ENCODE assay signal across 11 cellular contexts in the genomic region with DNA sequence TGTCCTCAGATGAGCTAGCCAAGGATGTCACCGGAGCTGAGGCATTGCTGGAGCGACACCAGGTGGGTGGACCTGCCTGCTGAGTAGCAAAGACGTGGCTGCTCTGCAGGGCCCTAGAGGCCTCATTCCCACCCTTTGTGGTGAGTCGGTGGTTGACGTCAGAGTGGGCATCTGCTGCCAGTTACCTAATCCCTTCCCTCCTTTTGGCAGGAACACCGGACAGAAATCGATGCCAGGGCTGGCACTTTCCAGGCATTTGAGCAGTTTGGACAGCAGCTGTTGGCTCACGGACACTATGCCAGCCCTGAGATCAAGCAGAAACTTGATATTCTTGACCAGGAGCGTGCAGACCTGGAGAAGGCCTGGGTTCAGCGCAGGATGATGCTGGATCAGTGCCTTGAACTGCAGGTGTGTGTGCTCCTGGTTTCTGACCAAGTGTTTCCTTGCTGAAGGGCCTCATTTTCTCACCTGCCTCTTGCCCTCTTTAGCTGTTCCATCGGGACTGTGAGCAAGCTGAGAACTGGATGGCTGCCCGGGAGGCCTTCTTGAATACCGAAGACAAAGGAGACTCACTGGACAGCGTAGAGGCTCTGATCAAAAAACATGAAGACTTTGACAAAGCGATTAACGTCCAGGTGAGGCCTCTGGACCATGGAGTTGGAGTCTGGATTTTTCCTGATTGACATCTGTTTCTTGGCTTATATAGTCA. TPM values are rescaled to one million over a fixed set of nuclear protein-coding genes. Genes with fewer than 3 reads are reported as not detected.
DNase-seq lines count a peak whose midpoint lies in the region; ATAC-seq and TF ChIP-seq lines count a peak whose summit lies in the region.
"Had no signal": no experiment of that assay in that cellular context is flagged by ENCODE, and none has a peak within 500 bp of the region (broad histone marks: within the 10 kb centered on the region; RNA-seq: fewer than 3 reads in every experiment).

No MANE protein-coding gene starts in this region.

- H3K18ac ChIP-seq in neuronal stem cell (ENCODE audit: low read length) = peak overlapping the region; percentile 72

- H2BK15ac ChIP-seq in neuronal stem cell (ENCODE audit: low read length) = no peak overlapping the region

- 34 to 51% methylated on average over 7 to 9 of the region's 16 CpGs for WGBS in esophagus squamous epithelium, 2 donors
- WGBS in neuronal stem cell (ENCODE audit: extremely low coverage in 2 of 2, insufficient read length in 2 of 2, insufficient replicate concordance in 1 of 2), 2 donors = no CpG with 5 or more reads among the region's 16 CpGs

- no peak overlapping the region for H2BK5ac ChIP-seq in neuronal stem cell (ENCODE audit: low read length)

- H2AK5ac ChIP-seq in neuronal stem cell (ENCODE audit: low read depth, low read length) = no peak overlapping the region

- H3K4me3 Mint-ChIP-seq in CD4-positive, alpha-beta T cell = no peak overlapping the region

- no peak overlapping the region for H4K91ac ChIP-seq in neuronal stem cell (ENCODE audit: low read depth, low read length, poor library complexity)

- TF ChIP-seq CTCF in esophagus squamous epithelium (IDR thresholded peaks at IDR 0.05) (no peak), vagina (IDR thresholded peaks at IDR 0.05) (no peak)
- no peak for TF ChIP-seq CTCF in CD4-positive, alpha-beta T cell (IDR thresholded peaks at IDR 0.05)

- H3K79me1 ChIP-seq in neuronal stem cell (ENCODE audit: low read depth, low read length) = no peaks in the 10 kb centered on the region

- H3K23ac ChIP-seq in neuronal stem cell (ENCODE audit: low read depth, low read length, poor library complexity) = no peak overlapping the region

- no peak overlapping the region for H3K4me2 ChIP-seq in neuronal stem cell (ENCODE audit: insufficient read depth, low read length, poor library complexity, severe bottlenecking)
- H3K4me2 ChIP-seq: BLaER1 treated with 17β-estradiol and CSF1 and Interleukin-3, amounts not matched to agents 10 nM and 100 nM had no signal

- H3K27me3 Mint-ChIP-seq in CD4-positive, alpha-beta T cell = no peaks in the 10 kb centered on the region

- no peak overlapping the region for H4K8ac ChIP-seq in neuronal stem cell (ENCODE audit: low read depth, low read length)

- H3K27ac Mint-ChIP-seq in CD4-positive, alpha-beta T cell = no peak overlapping the region

- TF ChIP-seq POLR2A in esophagus squamous epithelium (IDR thresholded peaks at IDR 0.05) (no peak), vagina (IDR thresholded peaks at IDR 0.05) (no peak)

- no peak overlapping the region for H3K4me3 ChIP-seq in esophagus squamous epithelium
- no peak overlapping the region for H3K4me3 ChIP-seq in neuronal stem cell (ENCODE audit: low read length in 2 of 2)
- no peak overlapping the region for H3K4me3 ChIP-seq in vagina
- H3K4me3 ChIP-seq: BLaER1 treated with 17β-estradiol and CSF1 and Interleukin-3, amounts not matched to agents 10 nM and 100 nM had no signal

- H3K4me1 Mint-ChIP-seq in CD4-positive, alpha-beta T cell (ENCODE audit: low read depth) = no peaks in the 10 kb centered on the region

- H3K27ac ChIP-seq in esophagus squamous epithelium (peak overlapping the region; percentile 36 to 85 (median 73)), neuronal stem cell (replicated peaks; ENCODE audit: low read length) (peak overlapping the region; percentile 1), vagina (no peak overlapping the region)
- H3K27ac ChIP-seq in CD4-positive, alpha-beta T cell (ENCODE audit: low read depth, low read length) = no peak overlapping the region
- H3K27ac ChIP-seq: BLaER1 treated with 17β-estradiol and CSF1 and Interleukin-3, amounts not matched to agents 10 nM and 100 nM; parathyroid adenoma had no signal

- in situ Hi-C loops in ACHN (cut with HindIII; ENCODE audit: low pct_ligation_motif_present, low pct_unique_long_range_greater_than_20kb, low sequenced_read_pairs) = no loop called here

- DNase-seq in C1 segment of cervical spinal cord (lab: John Stamatoyannopoulos, UW) = peak in 13 of 14 donors; percentile 7 to 99 (median 78)
- peak; percentile 58 for DNase-seq in NCI-H524 treated with DMSO at 0.1 percent for 48 hours (lab: John Stamatoyannopoulos, UW)
- no peak for DNase-seq in esophagus squamous epithelium (lab: John Stamatoyannopoulos, UW)
- no peak for DNase-seq in neuronal stem cell (ENCODE audit: low spot score)
- no peak for DNase-seq in CD4-positive, alpha-beta T cell
- no peak for DNase-seq in HK-2 (ENCODE audit: unreplicated experiment)
- no peak for DNase-seq in vagina (ENCODE audit: extremely low spot score in 2 of 2)
- DNase-seq in ACHN = no peak
- DNase-seq: SIG-M5 had no signal

- intact Hi-C loops in esophagus squamous epithelium (cut with DNase I) (no loop called here), vagina (cut with DNase I) (no loop called here)
- intact Hi-C loops in CD4-positive, alpha-beta T cell (cut with DNase I, micrococcal nuclease) = no loop called here

- no peaks in the 10 kb centered on the region for H3K9me3 ChIP-seq in esophagus squamous epithelium
- no peaks in the 10 kb centered on the region for H3K9me3 ChIP-seq in neuronal stem cell (replicated peaks in 1 of 2; ENCODE audit: control insufficient read depth in 2 of 2, insufficient read depth in 1 of 2, low read depth in 1 of 2, low read length in 2 of 2)
- no peaks in the 10 kb centered on the region for H3K9me3 ChIP-seq in CD4-positive, alpha-beta T cell (ENCODE audit: control insufficient read depth, low read length)
- H3K9me3 ChIP-seq in vagina = no peaks in the 10 kb centered on the region
- H3K9me3 ChIP-seq: BLaER1 treated with 17β-estradiol and CSF1 and Interleukin-3, amounts not matched to agents 10 nM and 100 nM had no signal

- POLR2A ChIA-PET in CD4-positive, alpha-beta T cell (lab: Charles Lee) = interaction anchor here (0.6 kb wide), 1 partner anchor 13 kb away, joined by 5 read pairs; no protein-coding TSS in a partner anchor

- H2BK12ac ChIP-seq in neuronal stem cell (ENCODE audit: low read length) = no peak overlapping the region

- H3K36me3 Mint-ChIP-seq in CD4-positive, alpha-beta T cell (ENCODE audit: low read depth) = peaks cover 83% of the 10 kb centered on the region

- H3K14ac ChIP-seq in neuronal stem cell (ENCODE audit: low read length) = no peak overlapping the region

- H3K36me3 ChIP-seq in esophagus squamous epithelium = peaks cover 58 to 100% (median 93%) of the 10 kb centered on the region in 3 donors
- H3K36me3 ChIP-seq in neuronal stem cell (replicated peaks in 1 of 2; ENCODE audit: control insufficient read depth in 2 of 2, insufficient read depth in 2 of 2, low read length in 2 of 2) = peaks cover 52 to 96% of the 10 kb centered on the region in 2 donors
- H3K36me3 ChIP-seq in vagina = peaks cover 10 to 88% of the 10 kb centered on the region in 2 donors

- H3K27me3 ChIP-seq in esophagus squamous epithelium (no peaks in the 10 kb centered on the region), neuronal stem cell (ENCODE audit: control insufficient read depth in 3 of 3, insufficient read depth in 3 of 3, low read depth in 1 of 3, low read length in 3 of 3) (no peaks in the 10 kb centered on the region), vagina (no peaks in the 10 kb centered on the region)
- H3K27me3 ChIP-seq in CD4-positive, alpha-beta T cell (ENCODE audit: control insufficient read depth, insufficient read depth, low read length) = no peaks in the 10 kb centered on the region
- H3K27me3 ChIP-seq: BLaER1 treated with 17β-estradiol and CSF1 and Interleukin-3, amounts not matched to agents 10 nM and 100 nM had no signal

- no peak overlapping the region for H2BK120ac ChIP-seq in neuronal stem cell (ENCODE audit: low read depth, low read length)

- ATAC-seq in CD4-positive, alpha-beta T cell (ENCODE audit: poor library complexity) = no peak

- H3K9ac ChIP-seq in neuronal stem cell (ENCODE audit: low read depth, low read length, poor library complexity) = no peak overlapping the region
- H3K9ac ChIP-seq: parathyroid adenoma had no signal

- H3K4me1 ChIP-seq in esophagus squamous epithelium = peaks cover 5 to 20% (median 13%) of the 10 kb centered on the region in 3 donors
- no peaks in the 10 kb centered on the region for H3K4me1 ChIP-seq in neuronal stem cell (ENCODE audit: control insufficient read depth in 2 of 2, insufficient read depth in 1 of 2, low read depth in 1 of 2, low read length in 2 of 2)
- H3K4me1 ChIP-seq in vagina = no peaks in the 10 kb centered on the region
- H3K4me1 ChIP-seq: BLaER1 treated with 17β-estradiol and CSF1 and Interleukin-3, amounts not matched to agents 10 nM and 100 nM; parathyroid adenoma had no signal

- no peak overlapping the region for H2AFZ ChIP-seq in neuronal stem cell (ENCODE audit: low read length)
- H2AFZ ChIP-seq: parathyroid adenoma had no signal

- CTCF ChIA-PET in CD4-positive, alpha-beta T cell (lab: Charles Lee) = no interaction called here

- no peaks in the 10 kb centered on the region for H3K9me3 Mint-ChIP-seq in CD4-positive, alpha-beta T cell

- H3K4ac ChIP-seq in neuronal stem cell (ENCODE audit: low read length) = no peak overlapping the region

RNA-seq across cellular contexts. Expression of a gene that starts 48.9 kb away (rescaled TPM):
- total RNA-seq in esophagus squamous epithelium (10 to 100 TPM; 39.7 to 65.9 (median 54.4) TPM), vagina (46.9 TPM)
- polyA plus RNA-seq in neuronal stem cell (2013, experiment 1 of 2) = 41.3 TPM
- polyA plus RNA-seq in neuronal stem cell (2013, experiment 2 of 2) = 40.8 TPM
- 1 to 10 TPM; 2.2 to 3.2 TPM for total RNA-seq in CD4-positive, alpha-beta T cell

RNA-seq across cellular contexts. Expression of a gene that starts 55.4 kb away (rescaled TPM):
- total RNA-seq in esophagus squamous epithelium (100 to 1,000 TPM in 3 of 4 donors, 10 to 100 TPM in 1; 97.8 to 233 (median 160) TPM), vagina (292 TPM)
- 68.7 TPM for polyA plus RNA-seq in neuronal stem cell (2013, experiment 1 of 2)
- 64.6 TPM for polyA plus RNA-seq in neuronal stem cell (2013, experiment 2 of 2)
- total RNA-seq in CD4-positive, alpha-beta T cell = 100 to 1,000 TPM; 386 to 392 TPM

Comparison
In these comparisons a context has a peak if more than half of its experiments do, and no peak if none do; other contexts are left out.
1. DNase-seq: peak in C1 segment of cervical spinal cord (13 of 14) and NCI-H524 treated with DMSO at 0.1 percent for 48 hours (single experiment); none in esophagus squamous epithelium (single experiment), neuronal stem cell (single experiment), CD4-positive, alpha-beta T cell (0 of 10), HK-2 (single experiment), vagina (0 of 2) and ACHN (single experiment).
2. H3K27ac ChIP-seq: peak in esophagus squamous epithelium (4 of 4) and neuronal stem cell (single experiment); none in CD4-positive, alpha-beta T cell (single experiment) and vagina (single experiment).
3. RNA of a gene that starts 48.9 kb away (total RNA-seq): 39.7 to 65.9 TPM in esophagus squamous epithelium and 46.9 TPM in vagina (single experiment); 2.2 to 3.2 TPM in CD4-positive, alpha-beta T cell; every median in the first group is over 4 times any median in the second.